ENCODE assay signal across 17 cellular contexts in the genomic region with DNA sequence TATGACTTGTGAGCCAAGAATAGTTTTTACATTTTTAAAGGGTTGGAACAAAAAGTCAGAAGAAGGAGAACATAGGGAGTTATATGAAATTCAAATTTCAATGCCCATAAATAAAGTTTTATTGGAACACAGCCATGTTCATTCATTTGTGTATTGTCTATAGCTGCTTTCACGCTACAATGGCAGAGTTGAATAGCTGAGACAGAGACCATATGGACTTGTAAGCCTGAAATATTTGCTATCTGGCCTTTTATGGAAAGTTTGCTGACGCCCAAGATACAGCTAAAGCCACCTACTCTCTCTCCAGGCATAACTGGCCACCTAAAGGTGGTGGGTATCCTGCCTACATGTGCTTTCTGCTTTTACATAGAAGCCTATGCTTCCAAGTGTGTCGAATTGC. TPM values are rescaled to one million over a fixed set of nuclear protein-coding genes. Genes with fewer than 3 reads are reported as not detected.
"Had no signal": no experiment of that assay in that cellular context is flagged by ENCODE, and none has a peak within 500 bp of the region (broad histone marks: within the 10 kb centered on the region; RNA-seq: fewer than 3 reads in every experiment).

No MANE protein-coding gene starts in this region.

- H3K4me1 ChIP-seq: prostate gland, suprapubic skin had no signal

- ATAC-seq: naive thymus-derived CD8-positive, alpha-beta T cell; T-helper 17 cell had no signal

- H3K36me3 ChIP-seq: brain microvascular endothelial cell, lower lobe of right lung, prostate gland, sigmoid colon, suprapubic skin had no signal

- H3K4me1 Mint-ChIP-seq: activated naive CD4-positive, alpha-beta T cell treated with anti-CD3 and anti-CD28 coated beads, Interleukin-2, amount 50 U/mL, for 24 hours had no signal

- DNase-seq: activated CD4-positive, alpha-beta T cell treated with anti-CD3 and anti-CD28 coated beads for 48 hours; amygdala; brain microvascular endothelial cell; foreskin melanocyte; kidney; lower lobe of right lung; naive thymus-derived CD8-positive, alpha-beta T cell; nucleus accumbens; sigmoid colon; stimulated activated CD4-positive, alpha-beta T cell treated with anti-CD3 and anti-CD28 coated beads, Interleukin-2, amount 100 ng/mL, for 48 hours; stimulated activated naive CD4-positive, alpha-beta T cell treated with Interleukin-2 at 50 U/mL for 16 hours; T-helper 17 cell had no signal

- H3K4me2 ChIP-seq: hepatocyte had no signal

- H3K36me3 Mint-ChIP-seq: activated naive CD4-positive, alpha-beta T cell treated with anti-CD3 and anti-CD28 coated beads, Interleukin-2, amount 50 U/mL, for 24 hours; naive thymus-derived CD8-positive, alpha-beta T cell; WTC11 had no signal

- H3K27ac Mint-ChIP-seq: activated naive CD4-positive, alpha-beta T cell treated with anti-CD3 and anti-CD28 coated beads, Interleukin-2, amount 50 U/mL, for 24 hours; naive thymus-derived CD8-positive, alpha-beta T cell; T-helper 17 cell; WTC11 had no signal

- H3K9me3 ChIP-seq: lower lobe of right lung, prostate gland, sigmoid colon, suprapubic skin had no signal

- H3K27ac ChIP-seq: brain microvascular endothelial cell, hepatocyte, lower lobe of right lung, prostate gland, suprapubic skin had no signal

- H2AFZ ChIP-seq: hepatocyte had no signal

- H3K4me3 Mint-ChIP-seq: activated naive CD4-positive, alpha-beta T cell treated with anti-CD3 and anti-CD28 coated beads, Interleukin-2, amount 50 U/mL, for 24 hours; naive thymus-derived CD8-positive, alpha-beta T cell; T-helper 17 cell; WTC11 had no signal

- H3K27me3 ChIP-seq: hepatocyte, sigmoid colon, suprapubic skin had no signal

- H3K4me3 ChIP-seq: hepatocyte, lower lobe of right lung, prostate gland, sigmoid colon, suprapubic skin had no signal

- H3K9me3 Mint-ChIP-seq: activated naive CD4-positive, alpha-beta T cell treated with anti-CD3 and anti-CD28 coated beads, Interleukin-2, amount 50 U/mL, for 24 hours; naive thymus-derived CD8-positive, alpha-beta T cell had no signal

RNA-seq across cellular contexts. Expression of gene DAB2IP, which starts 10.9 kb away (rescaled TPM):
- total RNA-seq: naive thymus-derived CD8-positive, alpha-beta T cell; T-helper 17 cell had no signal
